ENCODE assay signal across 1 cellular context in genomic region chr12:132194056-132194455, GRCh38.
TF ChIP-seq lines count a peak whose summit lies in the region.

No MANE protein-coding gene starts in this region.

TF ChIP-seq in K562, 482 proteins besides CTCF, POLR2A, EP300 and RAD21:
- TF ChIP-seq HINFP (tag; conservative IDR thresholded peaks at IDR 0.05; ENCODE audit: low read depth) (peak; percentile 84), CREM (IDR thresholded peaks at IDR 0.05; ENCODE audit: low read depth) (0 out of 2 replicates have a peak, but pooled peaks have one; percentile 40), CEBPB (tag; IDR thresholded peaks at IDR 0.05) (peak; percentile 46; the same call in 1 of the 2 replicates), CBX3 (IDR thresholded peaks at IDR 0.05; ENCODE audit: borderline replicate concordance in 1 of 2, low read length in 2 of 2) (peak in 1 of 2 experiments; percentile 100; a peak in 2 of 3 replicates), RBBP5 (IDR thresholded peaks at IDR 0.05; ENCODE audit: borderline replicate concordance, insufficient read depth, low read length, poor library complexity, severe bottlenecking) (no peak), ZBTB33 (CRISPR knock-in tag; IDR thresholded peaks at IDR 0.05) (0 out of 2 replicates have a peak, but pooled peaks have one; percentile 21), IRF1 (CRISPR knock-in tag; IDR thresholded peaks at IDR 0.05; ENCODE audit: borderline replicate concordance) (no peak), HMG20A (CRISPR knock-in tag; conservative IDR thresholded peaks at IDR 0.05) (no peak), SMC3 (conservative IDR thresholded peaks at IDR 0.05; ENCODE audit: insufficient read depth, low read depth, low read length) (peak; percentile 45; the same call in 1 of the 2 replicates), TRIM28 (IDR thresholded peaks at IDR 0.05) (peak; percentile 92), RUNX1 (IDR thresholded peaks at IDR 0.05; ENCODE audit: low read depth) (no peak), CXXC5 (CRISPR knock-in tag; IDR thresholded peaks at IDR 0.05) (0 out of 2 replicates have a peak, but pooled peaks have one; percentile 14), CBX1 (IDR thresholded peaks at IDR 0.05; ENCODE audit: low read depth) (peak; percentile 85; the same call in 1 of the 2 replicates), HEY1 (CRISPR knock-in tag; IDR thresholded peaks at IDR 0.05; ENCODE audit: borderline replicate concordance) (no peak), ZNF280A (IDR thresholded peaks at IDR 0.05; ENCODE audit: low read depth, partially characterized antibody) (peak; percentile 78), TFAP4 (CRISPR knock-in tag; IDR thresholded peaks at IDR 0.05; ENCODE audit: borderline replicate concordance) (peak; percentile 33; the same call in 1 of the 2 replicates), ZNF79 (CRISPR knock-in tag; IDR thresholded peaks at IDR 0.05; ENCODE audit: low read depth) (no peak), CBX5 (IDR thresholded peaks at IDR 0.05; ENCODE audit: borderline replicate concordance, low read depth) (peak; percentile 99), EHMT2 (IDR thresholded peaks at IDR 0.05) (peak; percentile 94), HCFC1 (IDR thresholded peaks at IDR 0.05; ENCODE audit: low read depth, low read length) (peak; percentile 23; the same call in 1 of the 2 replicates), ZNF699 (CRISPR knock-in tag; IDR thresholded peaks at IDR 0.05; ENCODE audit: insufficient replicate concordance) (no peak)
